In the genomic region with DNA sequence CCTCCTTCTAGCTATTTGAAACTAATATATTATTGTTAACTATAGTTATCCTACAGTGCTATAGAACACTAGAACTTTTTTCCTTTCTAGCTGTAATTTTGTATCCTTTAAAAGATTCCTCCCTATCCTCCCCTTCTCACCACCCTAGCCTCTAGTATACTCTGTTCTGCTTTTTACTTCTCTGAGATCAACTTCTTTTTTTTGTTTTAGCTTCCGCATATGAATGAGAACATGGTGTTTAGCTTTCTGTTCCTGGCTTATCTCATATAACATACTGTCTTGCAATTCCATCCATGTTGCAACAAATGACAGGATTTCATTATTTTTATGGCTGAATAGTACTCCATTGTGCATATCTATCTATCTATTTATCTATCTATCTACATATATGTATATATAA, we compare ENCODE assay signal across 21 cellular contexts.
"Had no signal": no experiment of that assay in that cellular context is flagged by ENCODE, and none has a peak within 500 bp of the region (broad histone marks: within the 10 kb centered on the region; RNA-seq: fewer than 3 reads in every experiment).

No MANE protein-coding gene starts in this region.

- H3K27me3 ChIP-seq: gastroesophageal sphincter, neural progenitor cell, pancreas, testis, tibial nerve had no signal

- H3K27ac ChIP-seq: gastroesophageal sphincter, neural progenitor cell, pancreas, testis, tibial nerve had no signal

- ATAC-seq: esophagus mucosa; gastroesophageal sphincter; left lobe of liver; natural killer cell treated with Interleukin-12 subunit alpha and Interleukin-12 subunit beta and Interleukin-15 and Interleukin-18, amount 100 ng/mL, for 72 hours; pancreas; right cardiac atrium; stimulated activated effector memory CD8-positive, alpha-beta T cell treated with anti-CD3 and anti-CD28 coated beads, Interleukin-12 subunit alpha, Interleukin-12 subunit beta, amount 100 ng/mL, for 72 hours; stimulated activated naive CD8-positive, alpha-beta T cell treated with anti-CD3 and anti-CD28 coated beads, Interleukin-15, Interleukin-2, amounts not matched to agents 100 U/mL and 50 U/mL, for 24 hours had no signal

- H2AFZ ChIP-seq: neural progenitor cell had no signal

- H3K36me3 ChIP-seq: gastroesophageal sphincter, neural progenitor cell, pancreas, tibial nerve had no signal

- H3K27me3 Mint-ChIP-seq: progenitor cell of endocrine pancreas had no signal

- DNase-seq: effector memory CD4-positive, alpha-beta T cell; glutamatergic neuron; islet precursor cell; nucleus accumbens; pancreas; right cardiac atrium; stimulated activated CD4-positive, alpha-beta T cell treated with anti-CD3 and anti-CD28 coated beads, Interleukin-4, amount 100 ng/mL, for 1 hour; stimulated activated CD8-positive, alpha-beta memory T cell treated with anti-CD3 and anti-CD28 coated beads, Interleukin-4, amount 100 ng/mL, for 48 hours; stimulated activated naive CD8-positive, alpha-beta T cell treated with anti-CD3 and anti-CD28 coated beads, Interleukin-15, Interleukin-2, amounts not matched to agents 100 U/mL and 50 U/mL, for 24 hours; testis had no signal

- H3K4me3 Mint-ChIP-seq: memory B cell; mesothelial cell of epicardium; natural killer cell treated with Interleukin-12 subunit alpha and Interleukin-12 subunit beta and Interleukin-15 and Interleukin-18, amount 100 ng/mL, for 72 hours; neural progenitor cell; stimulated activated effector memory CD8-positive, alpha-beta T cell treated with anti-CD3 and anti-CD28 coated beads, Interleukin-12 subunit alpha, Interleukin-12 subunit beta, amount 100 ng/mL, for 72 hours had no signal

- H3K4me1 Mint-ChIP-seq: memory B cell, neural progenitor cell had no signal

- H3K9ac ChIP-seq: neural progenitor cell had no signal

- H3K4me1 ChIP-seq: neural progenitor cell, pancreas, testis, tibial nerve had no signal

- H3K4me3 ChIP-seq: gastroesophageal sphincter, neural progenitor cell, pancreas, smooth muscle cell, testis, tibial nerve had no signal

- H3K27ac Mint-ChIP-seq: memory B cell; mesothelial cell of epicardium; natural killer cell treated with Interleukin-12 subunit alpha and Interleukin-12 subunit beta and Interleukin-15 and Interleukin-18, amount 100 ng/mL, for 72 hours; neural progenitor cell; progenitor cell of endocrine pancreas; stimulated activated effector memory CD8-positive, alpha-beta T cell treated with anti-CD3 and anti-CD28 coated beads, Interleukin-12 subunit alpha, Interleukin-12 subunit beta, amount 100 ng/mL, for 72 hours had no signal

- H3K4me2 ChIP-seq: neural progenitor cell, smooth muscle cell had no signal

- H3K9me3 ChIP-seq: gastroesophageal sphincter, pancreas, testis, tibial nerve had no signal

- H3K9me3 Mint-ChIP-seq: memory B cell; neural progenitor cell; stimulated activated effector memory CD8-positive, alpha-beta T cell treated with anti-CD3 and anti-CD28 coated beads, Interleukin-12 subunit alpha, Interleukin-12 subunit beta, amount 100 ng/mL, for 72 hours had no signal
